In genomic region chr2:95281786-95282185, GRCh38 we compare ENCODE assay signal across 22 cellular contexts. TPM values are rescaled to one million over a fixed set of nuclear protein-coding genes. Genes with fewer than 3 reads are reported as not detected.
DNase-seq lines count a peak whose midpoint lies in the region; ATAC-seq, FAIRE-seq and TF ChIP-seq lines count a peak whose summit lies in the region.
"Had no signal": no experiment of that assay in that cellular context is flagged by ENCODE, and none has a peak within 500 bp of the region (broad histone marks: within the 10 kb centered on the region; RNA-seq: fewer than 3 reads in every experiment).

No MANE protein-coding gene starts in this region.

- H3K4me1 ChIP-seq in kidney (ENCODE audit: control insufficient read depth in 1 of 2, insufficient read depth in 1 of 2, low read depth in 1 of 2, low read length in 2 of 2) (peaks cover 0 to 9% of the 10 kb centered on the region in 2 donors), osteoblast (ENCODE audit: insufficient read depth, low read length) (peaks cover 5% of the 10 kb centered on the region)
- H3K4me1 ChIP-seq: BE2C, BLaER1, Caco-2 had no signal

- TF ChIP-seq POLR2A in H54 (IDR thresholded peaks at IDR 0.05; ENCODE audit: low read depth, low read length) = no peak

- H3K4me3 ChIP-seq in kidney (ENCODE audit: low read length in 2 of 2) = no peak overlapping the region
- H3K4me3 ChIP-seq in osteoblast (ENCODE audit: insufficient read depth, low read length) = no peak overlapping the region
- H3K4me3 ChIP-seq: BLaER1 had no signal

- H3K9me3 ChIP-seq in kidney (ENCODE audit: control insufficient read depth in 1 of 2, low read length in 2 of 2) (no peaks in the 10 kb centered on the region), osteoblast (ENCODE audit: low read depth, low read length) (no peaks in the 10 kb centered on the region)
- H3K9me3 ChIP-seq: BE2C, BLaER1, Caco-2 had no signal

- no peaks in the 10 kb centered on the region for H4K20me1 ChIP-seq in osteoblast (ENCODE audit: insufficient read depth, low read length)
- H4K20me1 ChIP-seq: BLaER1 had no signal

- DNase-seq in Right ventricle myocardium inferior (ENCODE audit: missing footprints) = peak; percentile 30
- DNase-seq in left cardiac atrium = no peak
- no peak for DNase-seq in RWPE1 (ENCODE audit: low spot score)
- DNase-seq in kidney = peak; percentile 53
- peak; percentile 56 for DNase-seq in osteoblast (ENCODE audit: insufficient read length, low spot score, missing footprints)
- DNase-seq in C1 segment of cervical spinal cord (lab: John Stamatoyannopoulos, UW) = no peak
- no peak for DNase-seq in H54 (ENCODE audit: insufficient read length, low spot score)
- DNase-seq: 8988T; ACHN; BE2C; Caco-2; Calu3; CD4-positive, alpha-beta T cell; CD8-positive, alpha-beta T cell; DMS79 treated with DMSO at 0.1 percent for 48 hours; GF-D8 had no signal

- no peak overlapping the region for H2AFZ ChIP-seq in osteoblast (ENCODE audit: low read length)

- H3K36me3 ChIP-seq in kidney (ENCODE audit: control insufficient read depth in 1 of 2, insufficient read depth in 2 of 2, low read length in 2 of 2) = peaks cover 0 to 8% of the 10 kb centered on the region in 2 donors
- no peaks in the 10 kb centered on the region for H3K36me3 ChIP-seq in osteoblast (ENCODE audit: insufficient read depth, low read length)
- H3K36me3 ChIP-seq: BE2C, BLaER1 had no signal

- POLR2A ChIA-PET in RWPE1 (lab: Yijun Ruan, JAX; ENCODE audit: low non-redundant PET) = no interaction called here

- no peak for TF ChIP-seq CTCF in RWPE1 (conservative IDR thresholded peaks at IDR 0.05; ENCODE audit: low read depth)
- TF ChIP-seq CTCF in kidney (IDR thresholded peaks at IDR 0.05; ENCODE audit: borderline replicate concordance, extremely low read depth, insufficient read depth) = no peak
- TF ChIP-seq CTCF in osteoblast (IDR thresholded peaks at IDR 0.05; ENCODE audit: extremely low read depth, low read depth, low read length) = no peak

- CTCF ChIA-PET in RWPE1 (lab: Yijun Ruan, JAX) = no interaction called here

- no peak for ATAC-seq in Right ventricle myocardium inferior
- ATAC-seq in left cardiac atrium = no peak
- ATAC-seq: CD8-positive, alpha-beta T cell had no signal

- FAIRE-seq in kidney (lab: Jason Lieb, UNC) = no peak
- FAIRE-seq in H54 (lab: Jason Lieb, UNC) = no peak
- FAIRE-seq: A204.1, D721Med, G401.6, GM12891 had no signal

- H3K27ac ChIP-seq in RWPE1 (peak overlapping the region; percentile 34; the same call in 1 of the 2 replicates), kidney (ENCODE audit: low read depth in 2 of 2, low read length in 2 of 2) (no peak overlapping the region), osteoblast (ENCODE audit: low read depth, low read length) (no peak overlapping the region)
- H3K27ac ChIP-seq: BLaER1, C4-2B had no signal

- no peak overlapping the region for H3K9ac ChIP-seq in kidney (ENCODE audit: low read length in 2 of 2)
- H3K9ac ChIP-seq: BLaER1 had no signal

- no peaks in the 10 kb centered on the region for H3K27me3 ChIP-seq in osteoblast (ENCODE audit: insufficient read depth, low read length)
- H3K27me3 ChIP-seq: BE2C, BLaER1 had no signal

- no peak overlapping the region for H3K4me2 ChIP-seq in osteoblast (ENCODE audit: insufficient read depth, low read length)
- H3K4me2 ChIP-seq: BLaER1 had no signal

- intact Hi-C loops in Right ventricle myocardium inferior (cut with DNase I) = no loop called here
- intact Hi-C loops in left cardiac atrium (cut with DNase I) = no loop called here
- intact Hi-C loops in kidney (cut with DNase I) = no loop called here

- H3K79me2 ChIP-seq in osteoblast (ENCODE audit: insufficient read depth, low read length) = no peaks in the 10 kb centered on the region

RNA-seq across cellular contexts. Expression of gene PROM2, which starts 7.5 kb away (rescaled TPM):
- 0.32 TPM for total RNA-seq in Right ventricle myocardium inferior
- under 1 TPM; 0.29 to 0.84 TPM for total RNA-seq in left cardiac atrium
- 65.6 TPM for total RNA-seq in kidney
- 55.6 TPM for polyA plus RNA-seq in kidney (ENCODE audit: insufficient read depth, low read depth, low replicate concordance)
- 0.29 and 0.36 TPM in 2 replicates for total RNA-seq in osteoblast

RNA-seq across cellular contexts. Expression of gene KCNIP3, which starts 15.4 kb away (rescaled TPM):
- total RNA-seq in Right ventricle myocardium inferior (8.7 TPM), left cardiac atrium (1 to 10 TPM; 2.6 to 4.1 TPM), kidney (27.6 TPM), osteoblast (under 0.01 and 0.29 TPM in 2 replicates)
- polyA plus RNA-seq in kidney (ENCODE audit: insufficient read depth, low read depth, low replicate concordance) = 14.8 TPM
- total RNA-seq: Caco-2; CD8-positive, alpha-beta T cell had no signal

Comparison
In these comparisons a context has a peak if more than half of its experiments do, and no peak if none do; other contexts are left out.
1. DNase-seq: peak in Right ventricle myocardium inferior (single experiment), kidney (single experiment) and osteoblast (single experiment); none in left cardiac atrium (single experiment), RWPE1 (single experiment), C1 segment of cervical spinal cord (0 of 14) and H54 (single experiment).
2. RNA of gene PROM2, which starts 7.5 kb away (total RNA-seq): 65.6 TPM in kidney (single experiment); 0.29 to 0.84 TPM in left cardiac atrium, 0.29 to 0.36 TPM in osteoblast and 0.32 TPM in Right ventricle myocardium inferior (single experiment); every median in the first group is over 10 times any median in the second.